In genomic region chr3:159151130-159151529, GRCh38 we compare ENCODE assay signal across 3 cellular contexts.
TF ChIP-seq lines count a peak whose summit lies in the region.

No MANE protein-coding gene starts in this region.

TF ChIP-seq in SK-N-SH, 30 proteins besides CTCF, POLR2A, EP300 and RAD21 (continued from another document):
- 0 out of 2 replicates have a peak, but pooled peaks have one; percentile 21 for TF ChIP-seq REST (IDR thresholded peaks at IDR 0.05; ENCODE audit: low read depth, low read length)
- no peak for TF ChIP-seq TCF12 (IDR thresholded peaks at IDR 0.05)

TF ChIP-seq in SK-N-SH treated with all-trans-retinoic acid at 6 μM for 48 hours, 23 proteins besides CTCF, POLR2A, EP300 and RAD21 (continued from another document):
- TF ChIP-seq POU6F1 (CRISPR knock-in tag; IDR thresholded peaks at IDR 0.05; ENCODE audit: borderline replicate concordance, low read depth), result no peak
- no peak for TF ChIP-seq ZFP30 (CRISPR knock-in tag; IDR thresholded peaks at IDR 0.05)
- no peak for TF ChIP-seq TSHZ2 (CRISPR knock-in tag; IDR thresholded peaks at IDR 0.05)

TF ChIP-seq in GM23338, 12 proteins besides CTCF, POLR2A, EP300 and RAD21:
- TF ChIP-seq ZNF462 (CRISPR knock-in tag; IDR thresholded peaks at IDR 0.05) (no peak), NANOG (IDR thresholded peaks at IDR 0.05; ENCODE audit: borderline replicate concordance) (no peak), REST (IDR thresholded peaks at IDR 0.05; ENCODE audit: unreplicated experiment) (no peak), ZNF114 (CRISPR knock-in tag; IDR thresholded peaks at IDR 0.05) (no peak), STAT1 (IDR thresholded peaks at IDR 0.05; ENCODE audit: unreplicated experiment) (no peak), EZH2 (IDR thresholded peaks at IDR 0.05; ENCODE audit: low read depth, unreplicated experiment) (no peak), CREB1 (CRISPR knock-in tag; IDR thresholded peaks at IDR 0.05; ENCODE audit: low read depth) (no peak), JUNB (IDR thresholded peaks at IDR 0.05; ENCODE audit: unreplicated experiment) (no peak), ETS1 (IDR thresholded peaks at IDR 0.05) (no peak), POLR2AphosphoS5 (IDR thresholded peaks at IDR 0.05; ENCODE audit: low read depth) (no peak), EZH2phosphoT487 (IDR thresholded peaks at IDR 0.05; ENCODE audit: unreplicated experiment) (no peak), ZNF331 (CRISPR knock-in tag; IDR thresholded peaks at IDR 0.05; ENCODE audit: low read depth) (no peak)
